In the genomic region with DNA sequence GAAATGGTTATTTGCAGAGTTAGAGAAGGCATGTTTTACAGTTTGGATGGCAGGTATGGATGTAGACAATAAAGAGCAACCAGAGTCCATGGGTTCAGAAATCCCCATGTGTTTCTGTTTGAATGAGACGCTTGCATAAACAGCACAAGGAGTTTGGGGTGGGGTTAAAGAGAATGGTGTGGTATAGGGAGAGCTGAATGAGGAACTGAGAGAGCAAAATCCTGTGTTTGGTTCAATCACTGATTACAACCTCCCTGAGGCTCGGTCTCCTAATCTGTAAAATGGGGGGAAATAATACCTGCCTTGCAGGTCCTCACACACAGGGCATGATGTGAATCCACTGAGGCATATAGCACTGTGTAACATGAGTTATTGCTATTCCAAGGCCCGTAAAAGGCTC, we compare ENCODE assay signal across 11 cellular contexts. TPM values are rescaled to one million over a fixed set of nuclear protein-coding genes. Genes with fewer than 3 reads are reported as not detected.
DNase-seq lines count a peak whose midpoint lies in the region; ATAC-seq, FAIRE-seq and TF ChIP-seq lines count a peak whose summit lies in the region.
"Had no signal": no experiment of that assay in that cellular context is flagged by ENCODE, and none has a peak within 500 bp of the region (broad histone marks: within the 10 kb centered on the region; RNA-seq: fewer than 3 reads in every experiment).

No MANE protein-coding gene starts in this region.

- CTCF ChIA-PET in Panc1 (lab: Charles Lee), result no interaction called here
- CTCF ChIA-PET in RWPE1 (lab: Yijun Ruan, JAX), result no interaction called here

- H3K4me1 ChIP-seq in Panc1 (ENCODE audit: control insufficient read depth, insufficient read depth, low read length), result peaks cover 66% of the 10 kb centered on the region

- BruUV-seq in Panc1 (replicated peaks; lab: Mats Ljungman, UMichigan), result no TSS peak

- TF ChIP-seq CTCF in GM10266 (IDR thresholded peaks at IDR 0.05; ENCODE audit: control insufficient read depth, insufficient read depth, low read depth, missing control alignments), result no peak
- TF ChIP-seq CTCF in Panc1 (IDR thresholded peaks at IDR 0.05), result no peak
- no peak for TF ChIP-seq CTCF in RWPE1 (conservative IDR thresholded peaks at IDR 0.05; ENCODE audit: low read depth)

- ATAC-seq in GM19438 (IDR thresholded peaks at IDR 0.05; ENCODE audit: low read depth, unreplicated experiment) (peak; percentile 79), HG02938 (IDR thresholded peaks at IDR 0.05; ENCODE audit: unreplicated experiment) (peak; percentile 89), Panc1 (peak; percentile 45; the same call in 1 of the 2 replicates)
- ATAC-seq: right cardiac atrium had no signal

- DNase-seq in GM10266 (ENCODE audit: extremely low spot score) (peak; percentile 28), Panc1 (ENCODE audit: low read depth, low spot score) (no peak), HCEC 1CT (no peak), RWPE1 (ENCODE audit: low spot score) (no peak), HT-29 (ENCODE audit: low spot score) (no peak), HTR-8/SVneo (ENCODE audit: insufficient read length, low spot score) (no peak)
- DNase-seq: activated CD4-positive, alpha-beta T cell treated with anti-CD3 and anti-CD28 coated beads for 1 hour; left ventricle myocardium superior; right cardiac atrium had no signal

- H3K27me3 ChIP-seq in Panc1 (ENCODE audit: control insufficient read depth, insufficient read depth, low read length), result no peaks in the 10 kb centered on the region

- H3K4me3 ChIP-seq in Panc1 (ENCODE audit: low read depth in 2 of 2, low read length in 2 of 2), result no peak overlapping the region

- POLR2A ChIA-PET in Panc1 (lab: Charles Lee), result no interaction called here
- POLR2A ChIA-PET in RWPE1 (lab: Yijun Ruan, JAX; ENCODE audit: low non-redundant PET), result no interaction called here

- intact Hi-C loops in Panc1 (cut with micrococcal nuclease; ENCODE audit: unreplicated experiment), result no loop called here

- no peak for FAIRE-seq in HTR-8/SVneo (lab: Jason Lieb, UNC)

- H3K9me3 ChIP-seq in Panc1 (ENCODE audit: control insufficient read depth, insufficient read depth, low read depth, low read length), result no peaks in the 10 kb centered on the region

- H3K27ac ChIP-seq in Panc1 (ENCODE audit: low read length) (peak overlapping the region; percentile 26; the same call in 1 of the 2 replicates), RWPE1 (no peak overlapping the region)

- peaks cover 40% of the 10 kb centered on the region for H3K36me3 ChIP-seq in Panc1 (ENCODE audit: control insufficient read depth, insufficient read depth, low read length)

- in situ Hi-C loops in Panc1 (cut with HindIII; ENCODE audit: low pct_unique_long_range_greater_than_20kb, low sequenced_read_pairs), result no loop called here

RNA-seq across cellular contexts. Expression of a gene that starts 23.7 kb away (rescaled TPM):
- total RNA-seq in Panc1 (2021; ENCODE audit: unreplicated experiment), result 496 TPM
- 465 TPM for polyA plus RNA-seq in Panc1 (2012; ENCODE audit: insufficient read length)
- 4.1 and 4.5 TPM in 2 replicates for total RNA-seq in HT-29 (2014; rRNA removed; shearing (Covaris generic))

RNA-seq across cellular contexts. Expression of a gene that starts 49.0 kb away (rescaled TPM):
- total RNA-seq in Panc1 (2021; ENCODE audit: unreplicated experiment), result 217 TPM
- 199 TPM for polyA plus RNA-seq in Panc1 (2012; ENCODE audit: insufficient read length)
- total RNA-seq in HT-29 (2014; rRNA removed; shearing (Covaris generic)), result 14.0 and 14.8 TPM in 2 replicates

Comparison
In these comparisons a context has a peak if more than half of its experiments do, and no peak if none do; other contexts are left out.
1. RNA of a gene that starts 23.7 kb away (total RNA-seq): 496 TPM in Panc1 (single experiment); 4.1 to 4.5 TPM in HT-29; every median in the first group is over 10 times any median in the second.
2. RNA of a gene that starts 49.0 kb away (total RNA-seq): 217 TPM in Panc1 (single experiment); 14.0 to 14.8 TPM in HT-29; every median in the first group is over 10 times any median in the second.
3. Peak in every context shown above with its lines, with median percentiles within 50 percentile points of each other: ATAC-seq.